17 cellular contexts compared by ENCODE assay signal in genomic region chr7:129841465-129841864, GRCh38.
DNase-seq lines count a peak whose midpoint lies in the region; ATAC-seq and TF ChIP-seq lines count a peak whose summit lies in the region.
"Had no signal": no experiment of that assay in that cellular context is flagged by ENCODE, and none has a peak within 500 bp of the region (broad histone marks: within the 10 kb centered on the region; RNA-seq: fewer than 3 reads in every experiment).

No MANE protein-coding gene starts in this region.

- no peak overlapping the region for H3K9ac ChIP-seq in BLaER1 treated with 17β-estradiol and CSF1 and Interleukin-3, amounts not matched to agents 10 nM and 100 nM
- H3K9ac ChIP-seq in mesenchymal stem cell (ENCODE audit: low read length): no peak overlapping the region

- H3K23ac ChIP-seq in mesenchymal stem cell (ENCODE audit: low read length in 2 of 2): no peak overlapping the region

- H3K27ac Mint-ChIP-seq in GM23338 (peak overlapping the region; percentile 87), WTC11 (peak overlapping the region; percentile 77)

- peaks cover 6% of the 10 kb centered on the region; the same call in 1 of the 2 replicates for H3F3A ChIP-seq in GM23338 (replicated peaks; ENCODE audit: low read depth)

- H3K79me1 ChIP-seq in mesenchymal stem cell (replicated peaks; ENCODE audit: low read length, poor library complexity, severe bottlenecking): peaks cover 12% of the 10 kb centered on the region

- no peak overlapping the region for H3K4ac ChIP-seq in mesenchymal stem cell (ENCODE audit: low read depth in 1 of 2, low read length in 2 of 2)

- TF ChIP-seq POLR2A in Peyer's patch (IDR thresholded peaks at IDR 0.05): no peak

- no peak overlapping the region for H3K14ac ChIP-seq in mesenchymal stem cell (ENCODE audit: low read length in 2 of 2)

- CTCF ChIA-PET in WTC11 (lab: Charles Lee): interaction anchor here (2.6 kb wide), 1 partner anchor 12 kb away, joined by 13 read pairs; no protein-coding TSS in a partner anchor

- H3K9me3 ChIP-seq in BLaER1 treated with 17β-estradiol and CSF1 and Interleukin-3, amounts not matched to agents 10 nM and 100 nM (replicated peaks in 1 of 11): no peaks in the 10 kb centered on the region
- no peaks in the 10 kb centered on the region for H3K9me3 ChIP-seq in mesenchymal stem cell (ENCODE audit: control insufficient read depth, low read length)
- H3K9me3 ChIP-seq in Peyer's patch: no peaks in the 10 kb centered on the region
- H3K9me3 ChIP-seq: HAP-1, pancreas had no signal

- H3K4me1 ChIP-seq in BLaER1 treated with 17β-estradiol and CSF1 and Interleukin-3, amounts not matched to agents 10 nM and 100 nM: peaks cover 24 to 56% (median 50%) of the 10 kb centered on the region in 10 experiments
- peaks cover 60% of the 10 kb centered on the region for H3K4me1 ChIP-seq in GM23338 (ENCODE audit: insufficient read depth)
- H3K4me1 ChIP-seq in mesenchymal stem cell (ENCODE audit: control insufficient read depth, insufficient read depth, low read depth, low read length): peaks cover 20% of the 10 kb centered on the region
- H3K4me1 ChIP-seq in Peyer's patch: peaks cover 0 to 2% (median 0%) of the 10 kb centered on the region in 4 donors

- peaks cover 6% of the 10 kb centered on the region for H3K27me3 Mint-ChIP-seq in GM23338 (ENCODE audit: insufficient read depth, low read depth, poor library complexity)
- no peaks in the 10 kb centered on the region for H3K27me3 Mint-ChIP-seq in WTC11 (ENCODE audit: low read depth)

- no peak overlapping the region for H2AFZ ChIP-seq in GM23338
- no peak overlapping the region for H2AFZ ChIP-seq in mesenchymal stem cell (ENCODE audit: low read depth, low read length)

- H3K18ac ChIP-seq in mesenchymal stem cell (ENCODE audit: low read depth in 1 of 2, low read length in 2 of 2): no peak overlapping the region

- no peak overlapping the region for H4K8ac ChIP-seq in mesenchymal stem cell (ENCODE audit: low read length)

- TF ChIP-seq CTCF in GM23338 (conservative IDR thresholded peaks at IDR 0.05; ENCODE audit: low read depth in 2 of 2) (no peak), WTC11 (IDR thresholded peaks at IDR 0.05) (no peak), Peyer's patch (IDR thresholded peaks at IDR 0.05) (no peak)

- H3K27me3 ChIP-seq in BLaER1 treated with 17β-estradiol and CSF1 and Interleukin-3, amounts not matched to agents 10 nM and 100 nM: peaks cover 0 to 33% (median 8%) of the 10 kb centered on the region in 11 experiments; a peak in 10 of 22 replicates
- no peaks in the 10 kb centered on the region for H3K27me3 ChIP-seq in GM23338 (ENCODE audit: insufficient read depth)
- H3K27me3 ChIP-seq in mesenchymal stem cell (ENCODE audit: control insufficient read depth in 1 of 2, insufficient read depth in 1 of 2, low read length in 2 of 2): no peaks in the 10 kb centered on the region
- H3K27me3 ChIP-seq in Peyer's patch: no peaks in the 10 kb centered on the region
- H3K27me3 ChIP-seq: dorsolateral prefrontal cortex, pancreas had no signal

- H3K4me2 ChIP-seq in BLaER1 treated with 17β-estradiol and CSF1 and Interleukin-3, amounts not matched to agents 10 nM and 100 nM: peak overlapping the region in 10 of 11 experiments; percentile 23 to 75 (median 66); a peak in 19 of 22 replicates
- H3K4me2 ChIP-seq in GM23338 (no peak overlapping the region), mesenchymal stem cell (ENCODE audit: low read length, poor library complexity, severe bottlenecking) (no peak overlapping the region)

- H3K4me1 Mint-ChIP-seq in GM23338 (peaks cover 71% of the 10 kb centered on the region), WTC11 (peaks cover 74% of the 10 kb centered on the region)

- H3K4me3 ChIP-seq in BLaER1 treated with 17β-estradiol and CSF1 and Interleukin-3, amounts not matched to agents 10 nM and 100 nM: no peak overlapping the region
- no peak overlapping the region for H3K4me3 ChIP-seq in GM23338
- H3K4me3 ChIP-seq in mesenchymal stem cell (ENCODE audit: insufficient read depth in 1 of 2, low read depth in 1 of 2, low read length in 2 of 2): no peak overlapping the region
- no peak overlapping the region for H3K4me3 ChIP-seq in Peyer's patch
- H3K4me3 ChIP-seq: dorsolateral prefrontal cortex, HAP-1, pancreas had no signal

- H3K9me3 Mint-ChIP-seq in GM23338: no peaks in the 10 kb centered on the region
- H3K9me3 Mint-ChIP-seq in WTC11: no peaks in the 10 kb centered on the region
- H3K9me3 Mint-ChIP-seq: brain had no signal

- no peak overlapping the region for H2BK120ac ChIP-seq in mesenchymal stem cell (ENCODE audit: low read depth, low read length)

- 94% methylated on average over 2 of the region's 3 CpGs for WGBS in mesenchymal stem cell

- no peak overlapping the region for H4K91ac ChIP-seq in mesenchymal stem cell (ENCODE audit: low read length)

- no peak overlapping the region for H2BK12ac ChIP-seq in mesenchymal stem cell (ENCODE audit: low read length in 2 of 2)

- POLR2A ChIA-PET in WTC11 (lab: Charles Lee): no interaction called here

- H3K4me3 Mint-ChIP-seq in GM23338 (no peak overlapping the region), WTC11 (no peak overlapping the region)
- H3K4me3 Mint-ChIP-seq: brain had no signal

- peaks cover 9% of the 10 kb centered on the region for H3K79me2 ChIP-seq in GM23338 (replicated peaks; ENCODE audit: insufficient read depth)

- H3K36me3 ChIP-seq in BLaER1 treated with 17β-estradiol and CSF1 and Interleukin-3, amounts not matched to agents 10 nM and 100 nM: peaks cover 15 to 55% (median 27%) of the 10 kb centered on the region in 11 experiments
- 0 out of 2 replicates have a peak, but pooled peaks cover 3% of the 10 kb centered on the region for H3K36me3 ChIP-seq in GM23338 (ENCODE audit: insufficient read depth)
- peaks cover 2 to 31% of the 10 kb centered on the region in 2 experiments for H3K36me3 ChIP-seq in mesenchymal stem cell (ENCODE audit: control insufficient read depth in 1 of 2, insufficient read depth in 2 of 2, low read depth in 1 of 2, low read length in 2 of 2)
- H3K36me3 ChIP-seq in Peyer's patch: peaks cover 0 to 22% (median 0%) of the 10 kb centered on the region in 3 donors

- no peak for ATAC-seq in GM23338
- ATAC-seq in WTC11: no peak
- ATAC-seq in GM18520 (IDR thresholded peaks at IDR 0.05; ENCODE audit: unreplicated experiment): no peak

- peak overlapping the region in 2 of 11 experiments; percentile 2 to 3; a peak in 3 of 22 replicates for H3K27ac ChIP-seq in BLaER1 treated with 17β-estradiol and CSF1 and Interleukin-3, amounts not matched to agents 10 nM and 100 nM
- H3K27ac ChIP-seq in GM23338 (ENCODE audit: low read depth): no peak overlapping the region
- H3K27ac ChIP-seq in mesenchymal stem cell (ENCODE audit: low read length, poor library complexity, severe bottlenecking): peak overlapping the region; percentile 8
- no peak overlapping the region for H3K27ac ChIP-seq in Peyer's patch

- no peak overlapping the region for H2AK5ac ChIP-seq in mesenchymal stem cell (ENCODE audit: low read length, severe bottlenecking)

- H2BK5ac ChIP-seq in mesenchymal stem cell (ENCODE audit: low read depth, low read length, poor library complexity, severe bottlenecking): no peak overlapping the region

- no peaks in the 10 kb centered on the region for H3K9me2 ChIP-seq in GM23338 (ENCODE audit: insufficient read depth)

- peaks cover 40 to 100% (median 85%) of the 10 kb centered on the region in 11 experiments; a peak in 21 of 22 replicates for H4K20me1 ChIP-seq in BLaER1 treated with 17β-estradiol and CSF1 and Interleukin-3, amounts not matched to agents 10 nM and 100 nM
- no peaks in the 10 kb centered on the region for H4K20me1 ChIP-seq in GM23338 (replicated peaks; ENCODE audit: insufficient read depth)

- H2BK15ac ChIP-seq in mesenchymal stem cell (ENCODE audit: low read depth, poor library complexity, severe bottlenecking): no peak overlapping the region

- H3K36me3 Mint-ChIP-seq in GM23338 (ENCODE audit: low read depth): peaks cover 15% of the 10 kb centered on the region
- H3K36me3 Mint-ChIP-seq in WTC11: peaks cover 9% of the 10 kb centered on the region

- DNase-seq in GM23338 (ENCODE audit: low spot score): no peak
- no peak for DNase-seq in WTC11 (ENCODE audit: low spot score)
- DNase-seq in mesenchymal stem cell: peak; percentile 15
- DNase-seq in anterior cingulate cortex (lab: John Stamatoyannopoulos, UW): no peak
- no peak for DNase-seq in RKO (ENCODE audit: low spot score)
- DNase-seq in Peyer's patch: no peak
- DNase-seq: activated gamma-delta T cell treated with Interleukin-2 at 50 U/mL for 16 hours; dorsolateral prefrontal cortex; NCI-H1930; NCI-H510A; pancreas; stimulated activated CD4-positive, alpha-beta T cell treated with anti-CD3 and anti-CD28 coated beads, Interleukin-4, amount 100 ng/mL, for 4 hours; trophoblast cell had no signal

TF ChIP-seq in GM23338, 12 proteins besides CTCF, POLR2A, EP300 and RAD21 (continues in another document):
- TF ChIP-seq STAT1 (IDR thresholded peaks at IDR 0.05; ENCODE audit: unreplicated experiment): no peak

TF ChIP-seq in WTC11, 78 proteins besides CTCF, POLR2A, EP300 and RAD21 (continues in another document):
- no peak for TF ChIP-seq NR1H2 (CRISPR knock-in tag; IDR thresholded peaks at IDR 0.05)
- TF ChIP-seq ETV6 (CRISPR knock-in tag; IDR thresholded peaks at IDR 0.05): no peak
- no peak for TF ChIP-seq GRHL2 (CRISPR knock-in tag; IDR thresholded peaks at IDR 0.05; ENCODE audit: insufficient replicate concordance, severe bottlenecking)
- TF ChIP-seq MLX (CRISPR knock-in tag; IDR thresholded peaks at IDR 0.05): no peak

Comparison
In these comparisons a context has a peak if more than half of its experiments do, and no peak if none do; other contexts are left out.
1. H3K4me2 ChIP-seq: peak in BLaER1 treated with 17β-estradiol and CSF1 and Interleukin-3, amounts not matched to agents 10 nM and 100 nM (10 of 11); none in GM23338 (single experiment) and mesenchymal stem cell (single experiment).